26 cellular contexts compared by ENCODE assay signal in the genomic region with DNA sequence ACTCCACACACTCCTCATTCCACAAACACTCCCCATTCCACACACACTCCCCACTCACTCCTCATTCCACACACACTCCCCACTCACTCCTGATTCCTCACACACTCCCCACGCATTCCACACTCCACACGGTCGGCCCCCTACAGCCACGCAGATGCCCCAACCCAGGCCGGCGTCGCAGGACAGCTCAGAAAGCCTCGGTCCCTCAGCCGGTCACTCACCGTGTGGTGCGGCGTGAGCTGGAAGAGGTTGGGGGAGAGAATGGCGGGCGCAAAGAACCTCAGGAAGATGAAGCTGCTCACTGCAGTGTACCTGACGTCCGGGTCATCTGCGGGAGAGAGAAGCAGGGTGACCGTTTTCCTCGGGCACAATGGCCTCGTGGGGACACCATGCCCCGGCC. TPM values are rescaled to one million over a fixed set of nuclear protein-coding genes. Genes with fewer than 3 reads are reported as not detected.
"Had no signal": no experiment of that assay in that cellular context is flagged by ENCODE, and none has a peak within 500 bp of the region (broad histone marks: within the 10 kb centered on the region; RNA-seq: fewer than 3 reads in every experiment).

No MANE protein-coding gene starts in this region.

- FAIRE-seq: colon, frontal cortex, islet of Langerhans had no signal

- H3K27me3 ChIP-seq: dorsolateral prefrontal cortex, ovary, thyroid gland, vagina had no signal

- H3K27ac ChIP-seq: dorsolateral prefrontal cortex, ovary, psoas muscle, thyroid gland, vagina had no signal

- H3K4me1 ChIP-seq: psoas muscle had no signal

- ATAC-seq: left colon, mucosa of descending colon, psoas muscle, sciatic nerve had no signal

- DNase-seq: dorsolateral prefrontal cortex; effector CD4-positive, alpha-beta T cell; head of caudate nucleus; hippocampal formation; left colon; mesenchymal stem cell; naive B cell; nephron progenitor cell; occipital lobe; ovary; stimulated activated CD4-positive, alpha-beta T cell treated with anti-CD3 and anti-CD28 coated beads, Interleukin-12 subunit alpha, Interleukin-12 subunit beta, amount 100 ng/mL, for 4 hours; stimulated activated CD4-positive, alpha-beta T cell treated with anti-CD3 and anti-CD28 coated beads, Interleukin-1b, Interleukin-23, amount 100 ng/mL, for 48 hours; stimulated activated CD4-positive, alpha-beta T cell treated with anti-CD3 and anti-CD28 coated beads, Interleukin-4, amount 100 ng/mL, for 1 hour; stimulated activated CD8-positive, alpha-beta memory T cell treated with anti-CD3 and anti-CD28 coated beads, Interleukin-4, amount 100 ng/mL, for 48 hours; stimulated activated naive CD4-positive, alpha-beta T cell; stimulated activated naive CD8-positive, alpha-beta T cell treated with anti-CD3 and anti-CD28 coated beads, Interleukin-15, amount 100 ng/mL, for 72 hours; thyroid gland; trophoblast cell had no signal

- H3K4me3 ChIP-seq: dorsolateral prefrontal cortex, mucosa of descending colon, ovary, psoas muscle, smooth muscle cell, thyroid gland, vagina had no signal

- H3K36me3 ChIP-seq: ovary had no signal

- H3K4me2 ChIP-seq: smooth muscle cell had no signal

- H3K9me3 ChIP-seq: mucosa of descending colon, ovary, psoas muscle, thyroid gland, vagina had no signal

RNA-seq across cellular contexts. Expression of a gene that starts 39.0 kb away (rescaled TPM):
- total RNA-seq: vagina had no signal
